In genomic region chr1:112675728-112676381, GRCh38 we compare ENCODE assay signal across 8 cellular contexts. TPM values are rescaled to one million over a fixed set of nuclear protein-coding genes. Genes with fewer than 3 reads are reported as not detected.
A peak's percentile ranks its signal among the peaks of the same experiment; 100 is the strongest.
DNase-seq lines count a peak whose midpoint lies in the region; ATAC-seq and TF ChIP-seq lines count a peak whose summit lies in the region.

No MANE protein-coding gene starts in this region.

- intact Hi-C loops in activated T-helper 2 cell treated with anti-CD3 and anti-CD28 coated beads, Interferon-gamma antibody, Interleukin-2, Interleukin-4, amounts not matched to agents 10 μg/mL and 5 μg/mL and 100 μg/mL, durations not matched to agents 14 hours and 24 hours and 36 hours (cut with micrococcal nuclease) = loop anchor here (1.0 to 2.0 kb wide), 2 partner anchors 31 to 55 kb away; partner anchors contain the start of gene RHOC

- peak overlapping the region; percentile 90 for H3K4me3 Mint-ChIP-seq in HFFc6
- peak overlapping the region; percentile 78 for H3K4me3 Mint-ChIP-seq in activated T-helper 2 cell treated with anti-CD3 and anti-CD28 coated beads, Interferon-gamma antibody, Interleukin-2, Interleukin-4, amounts not matched to agents 10 μg/mL and 5 μg/mL and 100 μg/mL, durations not matched to agents 14 hours and 24 hours and 36 hours (ENCODE audit: low read depth)
- H3K4me3 Mint-ChIP-seq in immature natural killer cell = peak overlapping the region; percentile 76 to 87 (median 80)
- peak overlapping the region; percentile 82 to 87 for H3K4me3 Mint-ChIP-seq in stimulated activated naive CD8-positive, alpha-beta T cell treated with anti-CD3 and anti-CD28 coated beads, Interleukin-15, amount 100 ng/mL, for 72 hours

- H3K36me3 Mint-ChIP-seq in HFFc6 (ENCODE audit: low read depth) (peaks cover 20% of the 10 kb centered on the region), immature natural killer cell (peaks cover 0 to 15% (median 7%) of the 10 kb centered on the region in 3 donors)
- peaks cover 51% of the 10 kb centered on the region for H3K36me3 Mint-ChIP-seq in activated T-helper 2 cell treated with anti-CD3 and anti-CD28 coated beads, Interferon-gamma antibody, Interleukin-2, Interleukin-4, amounts not matched to agents 10 μg/mL and 5 μg/mL and 100 μg/mL, durations not matched to agents 14 hours and 24 hours and 36 hours (ENCODE audit: low read depth)

- no peak for TF ChIP-seq CTCF in HFFc6 (IDR thresholded peaks at IDR 0.05)

- H3K27me3 Mint-ChIP-seq in HFFc6 (ENCODE audit: insufficient read depth) (peaks cover 9% of the 10 kb centered on the region; the same call in 1 of the 2 replicates), immature natural killer cell (ENCODE audit: low read depth in 3 of 3) (peaks cover 0 to 7% (median 5%) of the 10 kb centered on the region in 3 donors)
- H3K27me3 Mint-ChIP-seq in activated T-helper 2 cell treated with anti-CD3 and anti-CD28 coated beads, Interferon-gamma antibody, Interleukin-2, Interleukin-4, amounts not matched to agents 10 μg/mL and 5 μg/mL and 100 μg/mL, durations not matched to agents 14 hours and 24 hours and 36 hours (ENCODE audit: low read depth) = no peaks in the 10 kb centered on the region
- no peaks in the 10 kb centered on the region for H3K27me3 Mint-ChIP-seq in stimulated activated naive CD8-positive, alpha-beta T cell treated with anti-CD3 and anti-CD28 coated beads, Interleukin-15, amount 100 ng/mL, for 72 hours

- peak; percentile 10 for DNase-seq in HFFc6
- no peak for DNase-seq in activated T-helper 2 cell treated with anti-CD3 and anti-CD28 coated beads, Interferon-gamma antibody, Interleukin-2, Interleukin-4, amounts not matched to agents 10 μg/mL and 5 μg/mL and 100 μg/mL, durations not matched to agents 14 hours and 24 hours and 36 hours (ENCODE audit: low spot score)
- no peak for DNase-seq in immature natural killer cell
- no peak for DNase-seq in stimulated activated naive CD8-positive, alpha-beta T cell treated with anti-CD3 and anti-CD28 coated beads, Interleukin-15, amount 100 ng/mL, for 72 hours
- DNase-seq in UCSD-AML1 (lab: John Stamatoyannopoulos, UW; ENCODE audit: unreplicated experiment) = no peak
- no peak for DNase-seq in NCI-H345 treated with DMSO at 0.1 percent for 48 hours (lab: John Stamatoyannopoulos, UW; ENCODE audit: unreplicated experiment)
- DNase-seq in NCI-H510A treated with DMSO at 0.1 percent for 48 hours (lab: John Stamatoyannopoulos, UW) = no peak

- no peak for ATAC-seq in stimulated activated naive CD8-positive, alpha-beta T cell treated with anti-CD3 and anti-CD28 coated beads, Interleukin-15, amount 100 ng/mL, for 72 hours
- ATAC-seq in HG02610 (IDR thresholded peaks at IDR 0.05; ENCODE audit: unreplicated experiment) = no peak

- peaks cover 46% of the 10 kb centered on the region for H3K4me1 Mint-ChIP-seq in HFFc6 (ENCODE audit: low read depth)
- peaks cover 40% of the 10 kb centered on the region for H3K4me1 Mint-ChIP-seq in activated T-helper 2 cell treated with anti-CD3 and anti-CD28 coated beads, Interferon-gamma antibody, Interleukin-2, Interleukin-4, amounts not matched to agents 10 μg/mL and 5 μg/mL and 100 μg/mL, durations not matched to agents 14 hours and 24 hours and 36 hours (ENCODE audit: low read depth)
- peaks cover 36 to 67% of the 10 kb centered on the region in 2 donors for H3K4me1 Mint-ChIP-seq in immature natural killer cell
- peaks cover 53% of the 10 kb centered on the region for H3K4me1 Mint-ChIP-seq in stimulated activated naive CD8-positive, alpha-beta T cell treated with anti-CD3 and anti-CD28 coated beads, Interleukin-15, amount 100 ng/mL, for 72 hours

- H3K27ac Mint-ChIP-seq in HFFc6 (peak overlapping the region; percentile 79), immature natural killer cell (peak overlapping the region; percentile 49 to 85 (median 74))
- H3K27ac Mint-ChIP-seq in activated T-helper 2 cell treated with anti-CD3 and anti-CD28 coated beads, Interferon-gamma antibody, Interleukin-2, Interleukin-4, amounts not matched to agents 10 μg/mL and 5 μg/mL and 100 μg/mL, durations not matched to agents 14 hours and 24 hours and 36 hours = no peak overlapping the region
- peak overlapping the region; percentile 45 to 53 for H3K27ac Mint-ChIP-seq in stimulated activated naive CD8-positive, alpha-beta T cell treated with anti-CD3 and anti-CD28 coated beads, Interleukin-15, amount 100 ng/mL, for 72 hours

- H3K9me3 Mint-ChIP-seq in HFFc6 (no peaks in the 10 kb centered on the region), immature natural killer cell (no peaks in the 10 kb centered on the region)
- H3K9me3 Mint-ChIP-seq in activated T-helper 2 cell treated with anti-CD3 and anti-CD28 coated beads, Interferon-gamma antibody, Interleukin-2, Interleukin-4, amounts not matched to agents 10 μg/mL and 5 μg/mL and 100 μg/mL, durations not matched to agents 14 hours and 24 hours and 36 hours = no peaks in the 10 kb centered on the region
- no peaks in the 10 kb centered on the region for H3K9me3 Mint-ChIP-seq in stimulated activated naive CD8-positive, alpha-beta T cell treated with anti-CD3 and anti-CD28 coated beads, Interleukin-15, amount 100 ng/mL, for 72 hours

RNA-seq across cellular contexts. Expression of gene MOV10, which starts 1.4 kb away (rescaled TPM):
- 10 to 100 TPM; 61.6 to 86.0 (median 83.5) TPM for total RNA-seq in HFFc6 (2021; fragmentation: NEBNext Ultra II Directional; extraction: Animal tissue kit (Norgen Biotek cat#: 25700))
- total RNA-seq in activated T-helper 2 cell treated with anti-CD3 and anti-CD28 coated beads, Interferon-gamma antibody, Interleukin-2, Interleukin-4, amounts not matched to agents 10 μg/mL and 5 μg/mL and 100 μg/mL, durations not matched to agents 14 hours and 24 hours and 36 hours = 64.5 and 68.1 TPM in 2 replicates
- 10 to 100 TPM; 20.6 to 52.7 (median 22.8) TPM for polyA plus RNA-seq in immature natural killer cell

RNA-seq across cellular contexts. Expression of gene RHOC, which starts 31.1 kb away (rescaled TPM):
- total RNA-seq in HFFc6 (2021; fragmentation: NEBNext Ultra II Directional; extraction: Animal tissue kit (Norgen Biotek cat#: 25700)) = 100 to 1,000 TPM; 579 to 610 (median 596) TPM
- total RNA-seq in activated T-helper 2 cell treated with anti-CD3 and anti-CD28 coated beads, Interferon-gamma antibody, Interleukin-2, Interleukin-4, amounts not matched to agents 10 μg/mL and 5 μg/mL and 100 μg/mL, durations not matched to agents 14 hours and 24 hours and 36 hours = 68.7 and 74.7 TPM in 2 replicates
- 100 to 1,000 TPM; 444 to 613 (median 572) TPM for polyA plus RNA-seq in immature natural killer cell

RNA-seq across cellular contexts. Expression of gene PPM1J, which starts 39.3 kb away (rescaled TPM):
- total RNA-seq in HFFc6 (2021; fragmentation: NEBNext Ultra II Directional; extraction: Animal tissue kit (Norgen Biotek cat#: 25700)) = 1 to 10 TPM; 1.1 to 1.7 (median 1.4) TPM
- 0.59 and 0.67 TPM in 2 replicates for total RNA-seq in activated T-helper 2 cell treated with anti-CD3 and anti-CD28 coated beads, Interferon-gamma antibody, Interleukin-2, Interleukin-4, amounts not matched to agents 10 μg/mL and 5 μg/mL and 100 μg/mL, durations not matched to agents 14 hours and 24 hours and 36 hours
- under 1 TPM in 1 of 3 donors, not detected in 2; 0.19 TPM for polyA plus RNA-seq in immature natural killer cell

RNA-seq across cellular contexts. Expression of gene CAPZA1, which starts 56.2 kb away (rescaled TPM):
- 100 to 1,000 TPM; 230 to 293 (median 265) TPM for total RNA-seq in HFFc6 (2021; fragmentation: NEBNext Ultra II Directional; extraction: Animal tissue kit (Norgen Biotek cat#: 25700))
- total RNA-seq in activated T-helper 2 cell treated with anti-CD3 and anti-CD28 coated beads, Interferon-gamma antibody, Interleukin-2, Interleukin-4, amounts not matched to agents 10 μg/mL and 5 μg/mL and 100 μg/mL, durations not matched to agents 14 hours and 24 hours and 36 hours = 260 and 269 TPM in 2 replicates
- 100 to 1,000 TPM; 199 to 264 (median 207) TPM for polyA plus RNA-seq in immature natural killer cell

RNA-seq across cellular contexts. Expression of gene ST7L, which starts 56.9 kb away (rescaled TPM):
- total RNA-seq in HFFc6 (2021; fragmentation: NEBNext Ultra II Directional; extraction: Animal tissue kit (Norgen Biotek cat#: 25700)) = 10 to 100 TPM; 20.2 to 24.5 (median 23.7) TPM
- total RNA-seq in activated T-helper 2 cell treated with anti-CD3 and anti-CD28 coated beads, Interferon-gamma antibody, Interleukin-2, Interleukin-4, amounts not matched to agents 10 μg/mL and 5 μg/mL and 100 μg/mL, durations not matched to agents 14 hours and 24 hours and 36 hours = 15.3 and 15.4 TPM in 2 replicates
- polyA plus RNA-seq in immature natural killer cell = 10 to 100 TPM in 2 of 3 donors, 1 to 10 TPM in 1; 8.4 to 15.2 (median 11.4) TPM
